10 cellular contexts compared by ENCODE assay signal in genomic region chr6:33508935-33509926, GRCh38. TPM values are rescaled to one million over a fixed set of nuclear protein-coding genes. Genes with fewer than 3 reads are reported as not detected.
DNase-seq lines count a peak whose midpoint lies in the region; ATAC-seq and TF ChIP-seq lines count a peak whose summit lies in the region.
"Had no signal": no experiment of that assay in that cellular context is flagged by ENCODE, and none has a peak within 500 bp of the region (broad histone marks: within the 10 kb centered on the region; RNA-seq: fewer than 3 reads in every experiment).

No MANE protein-coding gene starts in this region.

- H3K36me3 ChIP-seq in ascending aorta (no peaks in the 10 kb centered on the region), mesendoderm (ENCODE audit: control insufficient read depth, insufficient read depth, low read length) (no peaks in the 10 kb centered on the region)

- H3K9me3 ChIP-seq in ascending aorta = no peaks in the 10 kb centered on the region

- H3K27me3 Mint-ChIP-seq in natural killer cell treated with Interleukin-12 subunit alpha and Interleukin-12 subunit beta and Interleukin-15 and Interleukin-18, amount 100 ng/mL, for 72 hours = peaks cover 14 to 18% of the 10 kb centered on the region in 2 donors
- peaks cover 14 to 17% of the 10 kb centered on the region in 2 donors for H3K27me3 Mint-ChIP-seq in natural killer cell (ENCODE audit: low read depth in 2 of 2)

- peak overlapping the region; percentile 33 for H3K4me2 ChIP-seq in mesendoderm (ENCODE audit: low read length)

- H2BK5ac ChIP-seq in mesendoderm (ENCODE audit: low read length) = no peak overlapping the region

- peaks cover 11 to 15% of the 10 kb centered on the region in 2 donors for H3K4me1 Mint-ChIP-seq in natural killer cell treated with Interleukin-12 subunit alpha and Interleukin-12 subunit beta and Interleukin-15 and Interleukin-18, amount 100 ng/mL, for 72 hours (ENCODE audit: low read depth in 2 of 2)
- H3K4me1 Mint-ChIP-seq in natural killer cell = no peaks in the 10 kb centered on the region

- TF ChIP-seq CTCF in natural killer cell (IDR thresholded peaks at IDR 0.05) (no peak), ascending aorta (IDR thresholded peaks at IDR 0.05) (no peak)

- no peaks in the 10 kb centered on the region for H3K9me3 Mint-ChIP-seq in natural killer cell treated with Interleukin-12 subunit alpha and Interleukin-12 subunit beta and Interleukin-15 and Interleukin-18, amount 100 ng/mL, for 72 hours
- H3K9me3 Mint-ChIP-seq in natural killer cell = no peaks in the 10 kb centered on the region

- no peaks in the 10 kb centered on the region for H3K79me1 ChIP-seq in mesendoderm (ENCODE audit: low read length)

- no peak overlapping the region for H3K27ac ChIP-seq in ascending aorta
- H3K27ac ChIP-seq in mesendoderm (ENCODE audit: low read depth, low read length) = no peak overlapping the region
- H3K27ac ChIP-seq: C4-2B had no signal

- no peak for DNase-seq in natural killer cell treated with Interleukin-12 subunit alpha and Interleukin-12 subunit beta and Interleukin-15 and Interleukin-18, amount 100 ng/mL, for 72 hours (ENCODE audit: low spot score)
- DNase-seq in natural killer cell = no peak
- no peak for DNase-seq in ascending aorta (ENCODE audit: low spot score in 2 of 2)
- DNase-seq in mesendoderm = peak; percentile 38
- no peak for DNase-seq in activated CD4-positive, CD25-positive, alpha-beta regulatory T cell (lab: John Stamatoyannopoulos, UW)
- DNase-seq in ACHN = no peak
- DNase-seq: NCI-H2081 treated with DMSO at 0.1 percent for 48 hours had no signal

- peak overlapping the region; percentile 8 to 17 for H3K4me3 ChIP-seq in ascending aorta
- H3K4me3 ChIP-seq in mesendoderm (ENCODE audit: low read length) = no peak overlapping the region

- peak overlapping the region; percentile 77 for H3K56ac ChIP-seq in mesendoderm (ENCODE audit: low read length)

- in situ Hi-C loops in ACHN (cut with HindIII; ENCODE audit: low pct_ligation_motif_present, low pct_unique_long_range_greater_than_20kb, low sequenced_read_pairs) = no loop called here

- no peak overlapping the region for H4K5ac ChIP-seq in mesendoderm (ENCODE audit: low read length)

- H4K8ac ChIP-seq in mesendoderm (ENCODE audit: low read depth, low read length) = no peak overlapping the region

- H2AK5ac ChIP-seq in mesendoderm (ENCODE audit: low read length) = no peak overlapping the region

- H3K4ac ChIP-seq in mesendoderm (ENCODE audit: low read depth, low read length) = no peak overlapping the region

- no peak overlapping the region for H3K18ac ChIP-seq in mesendoderm (ENCODE audit: low read length)

- H2BK15ac ChIP-seq in mesendoderm (replicated peaks; ENCODE audit: low read depth) = no peak overlapping the region

- H3K9ac ChIP-seq in mesendoderm (ENCODE audit: low read length) = peak overlapping the region; percentile 43

- H3K79me2 ChIP-seq in mesendoderm (ENCODE audit: control insufficient read depth, insufficient read depth, low read length) = no peaks in the 10 kb centered on the region

- intact Hi-C loops in natural killer cell (cut with micrococcal nuclease) = no loop called here
- intact Hi-C loops in ascending aorta (cut with DNase I) = no loop called here

- peak overlapping the region; percentile 54 for H3K4me3 Mint-ChIP-seq in natural killer cell treated with Interleukin-12 subunit alpha and Interleukin-12 subunit beta and Interleukin-15 and Interleukin-18, amount 100 ng/mL, for 72 hours
- no peak overlapping the region for H3K4me3 Mint-ChIP-seq in natural killer cell

- peak overlapping the region; percentile 57 to 79 for H3K27ac Mint-ChIP-seq in natural killer cell treated with Interleukin-12 subunit alpha and Interleukin-12 subunit beta and Interleukin-15 and Interleukin-18, amount 100 ng/mL, for 72 hours
- H3K27ac Mint-ChIP-seq in natural killer cell = no peak overlapping the region

- no peaks in the 10 kb centered on the region for H3K36me3 Mint-ChIP-seq in natural killer cell treated with Interleukin-12 subunit alpha and Interleukin-12 subunit beta and Interleukin-15 and Interleukin-18, amount 100 ng/mL, for 72 hours
- H3K36me3 Mint-ChIP-seq in natural killer cell = no peaks in the 10 kb centered on the region

- H3K27me3 ChIP-seq in ascending aorta (no peaks in the 10 kb centered on the region), mesendoderm (ENCODE audit: insufficient read depth, low read length, poor library complexity) (no peaks in the 10 kb centered on the region)

- ATAC-seq in natural killer cell treated with Interleukin-12 subunit alpha and Interleukin-12 subunit beta and Interleukin-15 and Interleukin-18, amount 100 ng/mL, for 72 hours = no peak
- ATAC-seq in natural killer cell (no peak), GM21526 (IDR thresholded peaks at IDR 0.05; ENCODE audit: low FRiP score, unreplicated experiment) (no peak), HG03521 (IDR thresholded peaks at IDR 0.05; ENCODE audit: unreplicated experiment) (no peak)

- H3K23ac ChIP-seq in mesendoderm (ENCODE audit: low read length) = no peak overlapping the region

- H2BK120ac ChIP-seq in mesendoderm (ENCODE audit: low read depth, low read length) = no peak overlapping the region

- H3K4me1 ChIP-seq in ascending aorta = no peaks in the 10 kb centered on the region
- H3K4me1 ChIP-seq in mesendoderm (ENCODE audit: control insufficient read depth, low read depth, low read length) = peaks cover 4% of the 10 kb centered on the region

- no CpG with 5 or more reads among the region's 16 CpGs for WGBS in mesendoderm (ENCODE audit: extremely low coverage, insufficient coverage, low lambda C conversion rate)

RNA-seq across cellular contexts. Expression of gene ZBTB9, which starts 54.9 kb away (rescaled TPM):
- total RNA-seq in natural killer cell treated with Interleukin-12 subunit alpha and Interleukin-12 subunit beta and Interleukin-15 and Interleukin-18, amount 100 ng/mL, for 72 hours = 10 to 100 TPM; 10.9 to 25.4 TPM
- total RNA-seq in natural killer cell (1 to 10 TPM; 3.8 to 5.1 (median 3.9) TPM), ascending aorta (45.8 TPM)
- polyA plus RNA-seq in mesendoderm (2013, experiment 1 of 2) = 15.1 TPM
- polyA plus RNA-seq in mesendoderm (2013, experiment 2 of 2) = 15.5 TPM

Comparison
In these comparisons a context has a peak if more than half of its experiments do, and no peak if none do; other contexts are left out.
1. H3K27ac Mint-ChIP-seq: peak in natural killer cell treated with Interleukin-12 subunit alpha and Interleukin-12 subunit beta and Interleukin-15 and Interleukin-18, amount 100 ng/mL, for 72 hours (2 of 2); none in natural killer cell (0 of 2).